ENCODE assay signal across 27 cellular contexts in the genomic region with DNA sequence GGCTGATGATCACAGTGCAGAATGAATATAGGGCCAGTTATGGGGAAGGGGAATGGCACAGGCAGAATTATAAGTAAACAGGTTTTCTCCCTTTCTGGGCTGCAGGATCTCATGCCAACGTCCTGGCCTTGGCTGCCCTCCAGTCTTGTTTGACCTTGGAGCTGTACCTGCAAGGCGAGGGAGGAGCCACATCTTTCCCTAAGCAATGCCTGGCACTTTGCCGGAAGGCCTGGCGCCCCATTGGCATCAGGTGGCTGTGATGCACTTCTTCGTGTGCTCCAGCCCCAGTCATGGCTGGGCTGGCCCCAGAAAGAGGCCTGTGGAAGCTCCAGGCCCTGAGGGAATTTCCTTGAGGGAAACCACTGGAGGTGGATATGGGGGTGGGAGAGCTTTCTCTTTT. TPM values are rescaled to one million over a fixed set of nuclear protein-coding genes. Genes with fewer than 3 reads are reported as not detected.
DNase-seq lines count a peak whose midpoint lies in the region; ATAC-seq, FAIRE-seq and TF ChIP-seq lines count a peak whose summit lies in the region.
"Had no signal": no experiment of that assay in that cellular context is flagged by ENCODE, and none has a peak within 500 bp of the region (broad histone marks: within the 10 kb centered on the region; RNA-seq: fewer than 3 reads in every experiment).

No MANE protein-coding gene starts in this region.

- H3K9me2 ChIP-seq in PC-9 (ENCODE audit: insufficient read depth), result no peaks in the 10 kb centered on the region

- peaks cover 10% of the 10 kb centered on the region; the same call in 1 of the 2 replicates for H3F3A ChIP-seq in PC-9 (ENCODE audit: insufficient read depth, low read depth)

- 0 out of 2 replicates have a peak overlapping the region, but pooled peaks have one; percentile 0 for H3K4me2 ChIP-seq in PC-9
- H3K4me2 ChIP-seq: BLaER1 treated with 17β-estradiol and CSF1 and Interleukin-3, amounts not matched to agents 10 nM and 100 nM had no signal

- peaks cover 51% of the 10 kb centered on the region for H3K4me1 ChIP-seq in PC-9 (replicated peaks; ENCODE audit: insufficient read depth)
- peaks cover 43 to 67% (median 60%) of the 10 kb centered on the region in 3 donors for H3K4me1 ChIP-seq in pancreas

- whole genome bisulfite sequencing in pancreas, 2 donors, result 7 to 14% methylated on average over 5 of the region's 5 CpGs

- no peaks in the 10 kb centered on the region for H3K9me3 ChIP-seq in PC-9 (ENCODE audit: insufficient read depth, low read depth)
- no peaks in the 10 kb centered on the region for H3K9me3 ChIP-seq in pancreas
- H3K9me3 ChIP-seq: BLaER1 treated with 17β-estradiol and CSF1 and Interleukin-3, amounts not matched to agents 10 nM and 100 nM had no signal

- no peak overlapping the region for H3K27ac Mint-ChIP-seq in activated CD8-positive, alpha-beta T cell treated with anti-CD3 and anti-CD28 coated beads, Interleukin-2, amount 10 ng/mL, durations not matched to agents 7 days and 5 days

- no peaks in the 10 kb centered on the region for H3K79me2 ChIP-seq in PC-9 (ENCODE audit: low read depth)

- H3K36me3 Mint-ChIP-seq in activated CD8-positive, alpha-beta T cell treated with anti-CD3 and anti-CD28 coated beads, Interleukin-2, amount 10 ng/mL, durations not matched to agents 7 days and 5 days (ENCODE audit: low read depth), result peaks cover 2% of the 10 kb centered on the region

- H3K4me3 ChIP-seq in PC-9 (no peak overlapping the region), pancreas (no peak overlapping the region)
- H3K4me3 ChIP-seq: BLaER1 treated with 17β-estradiol and CSF1 and Interleukin-3, amounts not matched to agents 10 nM and 100 nM; cardiac muscle cell had no signal

- H4K20me1 ChIP-seq in PC-9 (ENCODE audit: insufficient read depth), result no peaks in the 10 kb centered on the region
- H4K20me1 ChIP-seq: BLaER1 treated with 17β-estradiol and CSF1 and Interleukin-3, amounts not matched to agents 10 nM and 100 nM had no signal

- FAIRE-seq in pancreas (lab: Jason Lieb, UNC), result no peak
- FAIRE-seq: endothelial cell of umbilical vein, G401.6 had no signal

- POLR2A ChIA-PET in PC-9 (lab: Charles Lee; ENCODE audit: unreplicated experiment), result interaction anchor here (0.7 kb wide), 2 partner anchors 12 to 643 kb away, joined by 5 to 30 read pairs; no protein-coding TSS in a partner anchor
- POLR2A ChIA-PET in activated CD8-positive, alpha-beta T cell treated with anti-CD3 and anti-CD28 coated beads, Interleukin-2, amount 10 ng/mL, durations not matched to agents 7 days and 5 days (lab: Charles Lee), result no interaction called here

- CTCF ChIA-PET in PC-9 (lab: Charles Lee), result interaction anchor here (0.7 kb wide), 1 partner anchor 1243 kb away, joined by 11 read pairs; no protein-coding TSS in a partner anchor
- CTCF ChIA-PET in activated CD8-positive, alpha-beta T cell treated with anti-CD3 and anti-CD28 coated beads, Interleukin-2, amount 10 ng/mL, durations not matched to agents 7 days and 5 days (lab: Charles Lee), result no interaction called here

- no peaks in the 10 kb centered on the region for H3K27me3 Mint-ChIP-seq in activated CD8-positive, alpha-beta T cell treated with anti-CD3 and anti-CD28 coated beads, Interleukin-2, amount 10 ng/mL, durations not matched to agents 7 days and 5 days (ENCODE audit: low read depth)

- no peak overlapping the region for H3K4me3 Mint-ChIP-seq in activated CD8-positive, alpha-beta T cell treated with anti-CD3 and anti-CD28 coated beads, Interleukin-2, amount 10 ng/mL, durations not matched to agents 7 days and 5 days
- H3K4me3 Mint-ChIP-seq: activated T-cell treated with anti-CD3 and anti-CD28 coated beads, Interleukin-2, amount 50 U/mL, for 4 hours had no signal

- DNase-seq in PC-9 (peak in 1 of 2 experiments; percentile 57), kidney tubule cell (ENCODE audit: low spot score) (peak; percentile 21), pancreas (peak; percentile 95 to 99 (median 98)), NCI-H187 (lab: John Stamatoyannopoulos, UW) (no peak), NCI-H526 (lab: John Stamatoyannopoulos, UW) (no peak)
- no peak for DNase-seq in activated CD8-positive, alpha-beta T cell treated with anti-CD3 and anti-CD28 coated beads, Interleukin-2, amount 10 ng/mL, durations not matched to agents 7 days and 5 days
- DNase-seq: activated CD4-positive, CD25-positive, alpha-beta regulatory T cell treated with anti-CD3 and anti-CD28 coated beads, Interleukin-2, amount 50 U/mL, for 72 hours; activated naive CD4-positive, alpha-beta T cell treated with Interleukin-2 at 50 U/mL for 16 hours; activated T-cell treated with anti-CD3 and anti-CD28 coated beads, Interleukin-2, amount 50 U/mL, for 4 hours; amniotic stem cell; H7; head of caudate nucleus; KBM-7; MV-4-11; NCI-H187 treated with DMSO at 0.1 percent for 48 hours; NCI-H226; OCI-M1; SIG-M5; stimulated activated CD4-positive, alpha-beta T cell treated with anti-CD3 and anti-CD28 coated beads, Interleukin-4, amount 100 ng/mL, for 1 hour; stimulated activated naive CD8-positive, alpha-beta T cell treated with anti-CD3 and anti-CD28 coated beads, Interleukin-15, Interleukin-2, amounts not matched to agents 100 U/mL and 50 U/mL, for 24 hours; trophoblast cell had no signal

- intact Hi-C loops in PC-9 (cut with micrococcal nuclease; ENCODE audit: unreplicated experiment) (no loop called here), pancreas (cut with DNase I) (no loop called here)

- BruUV-seq in PC-9 (replicated peaks; lab: Mats Ljungman, UMichigan), result no TSS peak

- no peaks in the 10 kb centered on the region for H3K36me3 ChIP-seq in PC-9 (ENCODE audit: low read depth)
- H3K36me3 ChIP-seq in pancreas, result no peaks in the 10 kb centered on the region
- H3K36me3 ChIP-seq: BLaER1 treated with 17β-estradiol and CSF1 and Interleukin-3, amounts not matched to agents 10 nM and 100 nM; cardiac muscle cell had no signal

- H3K27ac ChIP-seq in C4-2B (peak overlapping the region; percentile 92), PC-9 (no peak overlapping the region), pancreas (peak overlapping the region; percentile 59 to 84 (median 72))
- H3K27ac ChIP-seq: BLaER1 treated with 17β-estradiol and CSF1 and Interleukin-3, amounts not matched to agents 10 nM and 100 nM; cardiac muscle cell had no signal

- ATAC-seq in pancreas (peak; percentile 77 to 91 (median 87)), HG03039 (IDR thresholded peaks at IDR 0.05; ENCODE audit: unreplicated experiment) (no peak)
- ATAC-seq in activated CD8-positive, alpha-beta T cell treated with anti-CD3 and anti-CD28 coated beads, Interleukin-2, amount 10 ng/mL, durations not matched to agents 7 days and 5 days, result no peak
- ATAC-seq: activated T-cell treated with anti-CD3 and anti-CD28 coated beads, Interleukin-2, amount 50 U/mL, for 4 hours; stimulated activated naive CD8-positive, alpha-beta T cell treated with anti-CD3 and anti-CD28 coated beads, Interleukin-15, Interleukin-2, amounts not matched to agents 100 U/mL and 50 U/mL, for 24 hours had no signal

- peaks cover 6% of the 10 kb centered on the region for H3K9me3 Mint-ChIP-seq in activated CD8-positive, alpha-beta T cell treated with anti-CD3 and anti-CD28 coated beads, Interleukin-2, amount 10 ng/mL, durations not matched to agents 7 days and 5 days (ENCODE audit: insufficient read depth)
- H3K9me3 Mint-ChIP-seq: activated T-cell treated with anti-CD3 and anti-CD28 coated beads, Interleukin-2, amount 50 U/mL, for 4 hours had no signal

- no peak for TF ChIP-seq CTCF in C4-2B (conservative IDR thresholded peaks at IDR 0.05)
- no peak for TF ChIP-seq CTCF in PC-9 (conservative IDR thresholded peaks at IDR 0.05)
- no peak for TF ChIP-seq CTCF in pancreas (IDR thresholded peaks at IDR 0.05)

- H3K4me1 Mint-ChIP-seq in activated CD8-positive, alpha-beta T cell treated with anti-CD3 and anti-CD28 coated beads, Interleukin-2, amount 10 ng/mL, durations not matched to agents 7 days and 5 days (ENCODE audit: low read depth), result peaks cover 45% of the 10 kb centered on the region

- no peaks in the 10 kb centered on the region for H3K27me3 ChIP-seq in PC-9 (ENCODE audit: insufficient read depth, low read depth)
- H3K27me3 ChIP-seq in pancreas, result no peaks in the 10 kb centered on the region
- H3K27me3 ChIP-seq: BLaER1 treated with 17β-estradiol and CSF1 and Interleukin-3, amounts not matched to agents 10 nM and 100 nM; cardiac muscle cell had no signal

- no peak overlapping the region for H2AFZ ChIP-seq in PC-9

RNA-seq across cellular contexts. Expression of a gene that starts 16.7 kb away (rescaled TPM):
- total RNA-seq in PC-9 (2021), result not detected in 2 replicates
- total RNA-seq in pancreas, result 10 to 100 TPM; 32.1 to 54.0 (median 37.3) TPM
- 10 to 100 TPM; 14.4 to 36.8 TPM for polyA plus RNA-seq in pancreas
- 10 to 100 TPM; 62.7 to 72.1 TPM for total RNA-seq in activated CD8-positive, alpha-beta T cell treated with anti-CD3 and anti-CD28 coated beads, Interleukin-2, amount 10 ng/mL, durations not matched to agents 7 days and 5 days

Comparison
In these comparisons a context has a peak if more than half of its experiments do, and no peak if none do; other contexts are left out.
1. DNase-seq: peak in kidney tubule cell (single experiment) and pancreas (6 of 6); none in NCI-H187 (0 of 2), NCI-H526 (0 of 2) and activated CD8-positive, alpha-beta T cell treated with anti-CD3 and anti-CD28 coated beads, Interleukin-2, amount 10 ng/mL, durations not matched to agents 7 days and 5 days (single experiment).
2. ATAC-seq: peak in pancreas (4 of 4); none in activated CD8-positive, alpha-beta T cell treated with anti-CD3 and anti-CD28 coated beads, Interleukin-2, amount 10 ng/mL, durations not matched to agents 7 days and 5 days (single experiment) and HG03039 (single experiment).
3. RNA of a gene that starts 16.7 kb away (total RNA-seq): 62.7 to 72.1 TPM in activated CD8-positive, alpha-beta T cell treated with anti-CD3 and anti-CD28 coated beads, Interleukin-2, amount 10 ng/mL, durations not matched to agents 7 days and 5 days and 32.1 to 54.0 TPM in pancreas; not detected in PC-9; every median in the first group is over 10 times any median in the second.